In genomic region chr2:97113050-97113881, GRCh38 we compare ENCODE assay signal across 8 cellular contexts. TPM values are rescaled to one million over a fixed set of nuclear protein-coding genes. Genes with fewer than 3 reads are reported as not detected.
A peak's percentile ranks its signal among the peaks of the same experiment; 100 is the strongest.
DNase-seq lines count a peak whose midpoint lies in the region; ATAC-seq, FAIRE-seq and TF ChIP-seq lines count a peak whose summit lies in the region.
"Not testable (repeated sequence)": the region's sequence is repeated elsewhere in the genome, so short reads cannot be mapped to it uniquely, and the experiment has no call there.

Gene ANKRD36, plus strand, starts transcription at chr2:97113153. Its CDS starts 587 bp downstream, at chr2:97113740.

- H3K36me3 ChIP-seq in kidney epithelial cell (ENCODE audit: control insufficient read depth, insufficient read depth, low read length); skeletal muscle satellite cell (ENCODE audit: insufficient read depth, low read length): not testable (repeated sequence)

- peak; percentile 92 for ATAC-seq in GM18505 (IDR thresholded peaks at IDR 0.05; ENCODE audit: unreplicated experiment)
- peak; percentile 97 for ATAC-seq in HG02610 (IDR thresholded peaks at IDR 0.05; ENCODE audit: unreplicated experiment)

- not testable (repeated sequence) for FAIRE-seq in urothelium cell line (lab: Jason Lieb, UNC)

- peak within 1 kb of the TSS; percentile 60 for H3K4me3 ChIP-seq in kidney epithelial cell (ENCODE audit: low read depth, low read length)
- H3K4me3 ChIP-seq in skeletal muscle satellite cell (ENCODE audit: low read length), result peak within 1 kb of the TSS; percentile 75

- not testable (repeated sequence) for H3K27me3 ChIP-seq in kidney epithelial cell (ENCODE audit: control insufficient read depth, insufficient read depth, low read length); skeletal muscle satellite cell (ENCODE audit: control insufficient read depth, insufficient read depth, low read length)

- not testable (repeated sequence) for H3K9me3 ChIP-seq in skeletal muscle satellite cell (replicated peaks; ENCODE audit: low read length)

- peak within 1 kb of the TSS; percentile 95 for H3K4me2 ChIP-seq in skeletal muscle satellite cell (ENCODE audit: low read length)

- DNase-seq in LoVo (ENCODE audit: low spot score), result peak; percentile 68
- peak; percentile 81 for DNase-seq in dermis blood vessel endothelial cell
- DNase-seq in kidney epithelial cell (ENCODE audit: low read depth), result not testable (repeated sequence)
- DNase-seq in urothelium cell line (ENCODE audit: low spot score), result peak; percentile 81

- POLR2A ChIA-PET in activated CD8-positive, alpha-beta memory T cell treated with anti-CD3 and anti-CD28 coated beads for 36 hours (lab: Charles Lee), result interaction anchor here (0.7 kb wide), 1 partner anchor 590 kb away, joined by 3 read pairs; no protein-coding TSS in a partner anchor

- not testable (repeated sequence) for H3K4me1 ChIP-seq in skeletal muscle satellite cell (ENCODE audit: control insufficient read depth, insufficient read depth, low read length)

- CTCF ChIA-PET in activated CD8-positive, alpha-beta memory T cell treated with anti-CD3 and anti-CD28 coated beads for 36 hours (lab: Charles Lee), result interaction anchor here (0.8 to 2.1 kb wide), 3 partner anchors 101 to 256 kb away, joined by 3 to 6 read pairs (median 5); partner anchors contain the start of gene ANKRD39

- TF ChIP-seq CTCF in kidney epithelial cell (IDR thresholded peaks at IDR 0.05; ENCODE audit: insufficient read depth, low read length, poor library complexity, severe bottlenecking), result peak; percentile 27

- TF ChIP-seq POLR2A in GM18505 (IDR thresholded peaks at IDR 0.05; ENCODE audit: borderline replicate concordance, extremely low read depth, insufficient read depth, insufficient read length), result peak; percentile 33

- H3K9ac ChIP-seq in skeletal muscle satellite cell (ENCODE audit: low read depth, low read length), result peak within 1 kb of the TSS; percentile 84

RNA-seq across cellular contexts. Expression of gene ANKRD36, which starts in this region (rescaled TPM):
- 10 to 100 TPM; 21.4 to 21.5 TPM for total RNA-seq in activated CD8-positive, alpha-beta memory T cell treated with anti-CD3 and anti-CD28 coated beads for 36 hours
- total RNA-seq in dermis blood vessel endothelial cell (56.5 and 61.8 TPM in 2 replicates), kidney epithelial cell (9.9 and 14.8 TPM in 2 replicates)
- total RNA-seq in skeletal muscle satellite cell (2012; rRNA removed), result 19.7 and 28.6 TPM in 2 replicates
